In genomic region chr4:109798866-109799265, GRCh38 we compare ENCODE assay signal across 19 cellular contexts. TPM values are rescaled to one million over a fixed set of nuclear protein-coding genes. Genes with fewer than 3 reads are reported as not detected.
"Had no signal": no experiment of that assay in that cellular context is flagged by ENCODE, and none has a peak within 500 bp of the region (broad histone marks: within the 10 kb centered on the region; RNA-seq: fewer than 3 reads in every experiment).

No MANE protein-coding gene starts in this region.

- DNase-seq: activated B cell treated with CpG ODN at 0.5 μM for 24 hours; activated CD4-positive, alpha-beta T cell treated with anti-CD3 and anti-CD28 coated beads, Interleukin-2, amount 10 ng/mL, durations not matched to agents 24 days and 14 days; activated CD8-positive, alpha-beta memory T cell treated with anti-CD3 and anti-CD28 coated beads for 24 hours; activated gamma-delta T cell; cerebellar nuclear complex; dermis blood vessel endothelial cell; esophagus squamous epithelium; foreskin fibroblast; head of caudate nucleus; left lung; mesenchymal stem cell; sigmoid colon; stomach had no signal

- H3K27ac Mint-ChIP-seq: activated B cell treated with CpG ODN at 0.5 μM for 24 hours; activated CD4-positive, alpha-beta T cell treated with anti-CD3 and anti-CD28 coated beads, Interleukin-2, amount 10 ng/mL, durations not matched to agents 24 days and 14 days; activated naive CD8-positive, alpha-beta T cell had no signal

- H3K36me3 ChIP-seq: esophagus squamous epithelium, left lung, sigmoid colon, stomach, thoracic aorta had no signal

- H3K4me1 ChIP-seq: sigmoid colon had no signal

- H3K27ac ChIP-seq: esophagus squamous epithelium, left lung, sigmoid colon, stomach, thoracic aorta had no signal

- H3K27me3 ChIP-seq: esophagus squamous epithelium, left lung, sigmoid colon, stomach had no signal

- H3K4me3 Mint-ChIP-seq: activated B cell treated with CpG ODN at 0.5 μM for 24 hours; activated CD4-positive, alpha-beta T cell treated with anti-CD3 and anti-CD28 coated beads, Interleukin-2, amount 10 ng/mL, durations not matched to agents 24 days and 14 days; activated naive CD8-positive, alpha-beta T cell; neural crest cell had no signal

- H3K4me3 ChIP-seq: esophagus squamous epithelium, left lung, sigmoid colon, stomach, thoracic aorta had no signal

- H3K4me1 Mint-ChIP-seq: activated B cell treated with CpG ODN at 0.5 μM for 24 hours; activated CD4-positive, alpha-beta T cell treated with anti-CD3 and anti-CD28 coated beads, Interleukin-2, amount 10 ng/mL, durations not matched to agents 24 days and 14 days; neural crest cell had no signal

- ATAC-seq: left lung had no signal

RNA-seq across cellular contexts. Expression of gene CFI, which starts 2.9 kb away (rescaled TPM):
- total RNA-seq: activated B cell treated with CpG ODN at 0.5 μM for 24 hours; activated CD4-positive, alpha-beta T cell treated with anti-CD3 and anti-CD28 coated beads, Interleukin-2, amount 10 ng/mL, durations not matched to agents 24 days and 14 days; neural crest cell; osteocyte; T-helper 1 cell treated with Interleukin-12 subunit alpha and Interleukin-12 subunit beta and Interleukin-4 antibody, amounts not matched to agents 30 ng/mL and 1 ng/mL, for 36 hours had no signal

RNA-seq across cellular contexts. Expression of gene RRH, which starts 28.9 kb away (rescaled TPM):
- total RNA-seq: activated B cell treated with CpG ODN at 0.5 μM for 24 hours; activated CD4-positive, alpha-beta T cell treated with anti-CD3 and anti-CD28 coated beads, Interleukin-2, amount 10 ng/mL, durations not matched to agents 24 days and 14 days; dermis blood vessel endothelial cell; osteocyte; sigmoid colon; T-helper 1 cell treated with Interleukin-12 subunit alpha and Interleukin-12 subunit beta and Interleukin-4 antibody, amounts not matched to agents 30 ng/mL and 1 ng/mL, for 36 hours had no signal
- polyA plus RNA-seq: sigmoid colon, stomach had no signal

RNA-seq across cellular contexts. Expression of gene LRIT3, which starts 49.0 kb away (rescaled TPM):
- total RNA-seq: pulmonary artery endothelial cell had no signal
